In genomic region chr15:60580068-60580467, GRCh38 we compare ENCODE assay signal across 13 cellular contexts.
A peak's percentile ranks its signal among the peaks of the same experiment; 100 is the strongest.
DNase-seq lines count a peak whose midpoint lies in the region; ATAC-seq, FAIRE-seq and TF ChIP-seq lines count a peak whose summit lies in the region.
"Had no signal": no experiment of that assay in that cellular context is flagged by ENCODE, and none has a peak within 500 bp of the region (broad histone marks: within the 10 kb centered on the region; RNA-seq: fewer than 3 reads in every experiment).

No MANE protein-coding gene starts in this region.

- peaks cover 93% of the 10 kb centered on the region for H3K4me1 Mint-ChIP-seq in stimulated activated naive CD8-positive, alpha-beta T cell treated with anti-CD3 and anti-CD28 coated beads, Interleukin-15, Interleukin-2, amounts not matched to agents 100 ng/mL and 50 ng/mL, for 24 hours (ENCODE audit: low read depth)
- peaks cover 80% of the 10 kb centered on the region for H3K4me1 Mint-ChIP-seq in activated T-helper 1 cell treated with anti-CD3 and anti-CD28 coated beads, Interleukin-12 subunit alpha, Interleukin-12 subunit beta, Interleukin-2, Interleukin-4 antibody, amounts not matched to agents 30 ng/mL and 10 ng/mL and 1 ng/mL, durations not matched to agents 14 hours and 24 hours and 36 hours (ENCODE audit: low read depth)

- peak; percentile 90 for FAIRE-seq in islet of Langerhans (lab: Jason Lieb, UNC)

- H3K4me1 ChIP-seq in vagina: peaks cover 85% of the 10 kb centered on the region
- peaks cover 38 to 76% (median 64%) of the 10 kb centered on the region in 4 donors for H3K4me1 ChIP-seq in esophagus muscularis mucosa

- H3K27me3 Mint-ChIP-seq in stimulated activated naive CD8-positive, alpha-beta T cell treated with anti-CD3 and anti-CD28 coated beads, Interleukin-15, Interleukin-2, amounts not matched to agents 100 ng/mL and 50 ng/mL, for 24 hours: no peaks in the 10 kb centered on the region
- H3K27me3 Mint-ChIP-seq in activated T-helper 1 cell treated with anti-CD3 and anti-CD28 coated beads, Interleukin-12 subunit alpha, Interleukin-12 subunit beta, Interleukin-2, Interleukin-4 antibody, amounts not matched to agents 30 ng/mL and 10 ng/mL and 1 ng/mL, durations not matched to agents 14 hours and 24 hours and 36 hours (ENCODE audit: insufficient read depth): no peaks in the 10 kb centered on the region

- intact Hi-C loops in activated T-helper 1 cell treated with anti-CD3 and anti-CD28 coated beads, Interleukin-12 subunit alpha, Interleukin-12 subunit beta, Interleukin-2, Interleukin-4 antibody, amounts not matched to agents 30 ng/mL and 10 ng/mL and 1 ng/mL, durations not matched to agents 14 hours and 24 hours and 36 hours (cut with micrococcal nuclease): loop anchor here (1.0 to 5.0 kb wide), 5 partner anchors 32 to 1648 kb away; partner anchors contain the start of genes BNIP2 and SLTM
- intact Hi-C loops in vagina (cut with DNase I): loop anchor here (10.0 kb wide), 1 partner anchor 1255 kb away; no protein-coding TSS in a partner anchor
- intact Hi-C loops in esophagus muscularis mucosa (cut with DNase I): loop anchor here (5.0 kb wide), 1 partner anchor 472 kb away; no protein-coding TSS in a partner anchor

- H3K36me3 Mint-ChIP-seq in stimulated activated naive CD8-positive, alpha-beta T cell treated with anti-CD3 and anti-CD28 coated beads, Interleukin-15, Interleukin-2, amounts not matched to agents 100 ng/mL and 50 ng/mL, for 24 hours (ENCODE audit: low read depth): peaks cover under 1% of the 10 kb centered on the region
- peaks cover 7% of the 10 kb centered on the region for H3K36me3 Mint-ChIP-seq in activated T-helper 1 cell treated with anti-CD3 and anti-CD28 coated beads, Interleukin-12 subunit alpha, Interleukin-12 subunit beta, Interleukin-2, Interleukin-4 antibody, amounts not matched to agents 30 ng/mL and 10 ng/mL and 1 ng/mL, durations not matched to agents 14 hours and 24 hours and 36 hours (ENCODE audit: low read depth)

- TF ChIP-seq POLR2A in vagina (IDR thresholded peaks at IDR 0.05) (no peak), esophagus muscularis mucosa (IDR thresholded peaks at IDR 0.05; ENCODE audit: low read depth) (no peak)

- ATAC-seq in stimulated activated naive CD8-positive, alpha-beta T cell treated with anti-CD3 and anti-CD28 coated beads, Interleukin-15, Interleukin-2, amounts not matched to agents 100 U/mL and 50 U/mL, for 24 hours: no peak
- no peak for ATAC-seq in HG03025 (IDR thresholded peaks at IDR 0.05; ENCODE audit: low FRiP score, unreplicated experiment)
- ATAC-seq: Panc1, right cardiac atrium had no signal

- H3K9me3 ChIP-seq in vagina (no peaks in the 10 kb centered on the region), esophagus muscularis mucosa (no peaks in the 10 kb centered on the region)

- no peak overlapping the region for H3K4me3 ChIP-seq in vagina
- H3K4me3 ChIP-seq in esophagus muscularis mucosa: no peak overlapping the region

- DNase-seq in stimulated activated naive CD8-positive, alpha-beta T cell treated with anti-CD3 and anti-CD28 coated beads, Interleukin-15, Interleukin-2, amounts not matched to agents 100 U/mL and 50 U/mL, for 24 hours: no peak
- no peak for DNase-seq in activated T-helper 1 cell treated with anti-CD3 and anti-CD28 coated beads, Interleukin-12 subunit alpha, Interleukin-12 subunit beta, Interleukin-2, Interleukin-4 antibody, amounts not matched to agents 30 ng/mL and 10 ng/mL and 1 ng/mL, durations not matched to agents 14 hours and 24 hours and 36 hours (ENCODE audit: low spot score)
- DNase-seq in vagina (ENCODE audit: extremely low spot score in 2 of 2) (no peak), CD1c-positive myeloid dendritic cell (ENCODE audit: extremely low spot score) (no peak), esophagus muscularis mucosa (ENCODE audit: extremely low spot score) (no peak)
- DNase-seq: NCI-H187; NCI-H524 treated with DMSO at 0.1 percent for 48 hours; right cardiac atrium; stimulated activated CD8-positive, alpha-beta memory T cell treated with anti-CD3 and anti-CD28 coated beads, Interleukin-4, amount 100 ng/mL, for 48 hours had no signal

- no peaks in the 10 kb centered on the region for H3K27me3 ChIP-seq in vagina
- H3K27me3 ChIP-seq in esophagus muscularis mucosa: no peaks in the 10 kb centered on the region

- peak overlapping the region; percentile 53 for H3K27ac ChIP-seq in vagina
- H3K27ac ChIP-seq in esophagus muscularis mucosa (replicated peaks in 1 of 4): no peak overlapping the region

- H3K27ac Mint-ChIP-seq in stimulated activated naive CD8-positive, alpha-beta T cell treated with anti-CD3 and anti-CD28 coated beads, Interleukin-15, Interleukin-2, amounts not matched to agents 100 ng/mL and 50 ng/mL, for 24 hours: peak overlapping the region; percentile 87
- H3K27ac Mint-ChIP-seq in activated T-helper 1 cell treated with anti-CD3 and anti-CD28 coated beads, Interleukin-12 subunit alpha, Interleukin-12 subunit beta, Interleukin-2, Interleukin-4 antibody, amounts not matched to agents 30 ng/mL and 10 ng/mL and 1 ng/mL, durations not matched to agents 14 hours and 24 hours and 36 hours: peak overlapping the region; percentile 95

- TF ChIP-seq EP300 in esophagus muscularis mucosa (IDR thresholded peaks at IDR 0.05): no peak

- H3K4me3 Mint-ChIP-seq in stimulated activated naive CD8-positive, alpha-beta T cell treated with anti-CD3 and anti-CD28 coated beads, Interleukin-15, Interleukin-2, amounts not matched to agents 100 ng/mL and 50 ng/mL, for 24 hours: peak overlapping the region; percentile 76
- H3K4me3 Mint-ChIP-seq in activated T-helper 1 cell treated with anti-CD3 and anti-CD28 coated beads, Interleukin-12 subunit alpha, Interleukin-12 subunit beta, Interleukin-2, Interleukin-4 antibody, amounts not matched to agents 30 ng/mL and 10 ng/mL and 1 ng/mL, durations not matched to agents 14 hours and 24 hours and 36 hours: peak overlapping the region; percentile 74

- H3K9me3 Mint-ChIP-seq in stimulated activated naive CD8-positive, alpha-beta T cell treated with anti-CD3 and anti-CD28 coated beads, Interleukin-15, Interleukin-2, amounts not matched to agents 100 ng/mL and 50 ng/mL, for 24 hours: no peaks in the 10 kb centered on the region
- no peaks in the 10 kb centered on the region for H3K9me3 Mint-ChIP-seq in activated T-helper 1 cell treated with anti-CD3 and anti-CD28 coated beads, Interleukin-12 subunit alpha, Interleukin-12 subunit beta, Interleukin-2, Interleukin-4 antibody, amounts not matched to agents 30 ng/mL and 10 ng/mL and 1 ng/mL, durations not matched to agents 14 hours and 24 hours and 36 hours

- TF ChIP-seq CTCF in vagina (IDR thresholded peaks at IDR 0.05) (no peak), esophagus muscularis mucosa (IDR thresholded peaks at IDR 0.05) (no peak)

- no peaks in the 10 kb centered on the region for H3K36me3 ChIP-seq in vagina
- H3K36me3 ChIP-seq in esophagus muscularis mucosa: no peaks in the 10 kb centered on the region
